8 cellular contexts compared by ENCODE assay signal in the genomic region with DNA sequence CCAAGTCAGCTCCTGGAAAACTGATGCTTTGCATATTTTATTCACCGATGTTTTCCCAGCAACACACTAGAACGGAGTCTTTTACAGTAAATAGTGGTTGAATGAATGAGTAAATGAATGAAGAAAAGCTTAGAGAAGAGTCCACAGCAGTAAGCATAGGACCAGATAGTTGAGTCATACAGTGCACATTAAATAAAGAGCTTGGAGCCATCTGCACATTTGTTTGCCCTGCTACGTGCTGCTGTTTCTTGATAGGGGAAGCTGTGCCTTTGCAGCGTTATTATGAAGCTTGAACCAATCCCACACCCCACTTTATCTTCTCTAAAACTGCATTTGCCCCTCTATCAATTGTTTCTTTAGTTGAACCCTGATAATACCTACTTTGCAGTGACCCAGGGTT. TPM values are rescaled to one million over a fixed set of nuclear protein-coding genes. Genes with fewer than 3 reads are reported as not detected.
DNase-seq lines count a peak whose midpoint lies in the region; ATAC-seq, FAIRE-seq and TF ChIP-seq lines count a peak whose summit lies in the region.

No MANE protein-coding gene starts in this region.

- CTCF ChIA-PET in activated CD8-positive, alpha-beta memory T cell treated with anti-CD3 and anti-CD28 coated beads, Interleukin-2, amount 10 ng/mL, durations not matched to agents 7 days and 5 days (lab: Charles Lee): interaction anchor here (0.8 to 5.7 kb wide), 14 partner anchors 15 to 1302 kb away, joined by 3 to 50 read pairs (median 6); partner anchors contain the start of gene RASGRP1

- H3K4me1 ChIP-seq in subcutaneous abdominal adipose tissue (ENCODE audit: control insufficient read depth in 5 of 5, insufficient read depth in 5 of 5, low read length in 5 of 5): peaks cover 3 to 21% (median 18%) of the 10 kb centered on the region in 5 donors

- H3K4me3 Mint-ChIP-seq in activated CD8-positive, alpha-beta memory T cell treated with anti-CD3 and anti-CD28 coated beads, Interleukin-2, amount 10 ng/mL, durations not matched to agents 7 days and 5 days: peak overlapping the region; percentile 94

- no peak overlapping the region for H3K27ac ChIP-seq in WERI-Rb-1
- peak overlapping the region; percentile 88 for H3K27ac ChIP-seq in subcutaneous abdominal adipose tissue (ENCODE audit: low read depth, low read length)

- H3K4me3 ChIP-seq in WERI-Rb-1 (ENCODE audit: low read depth, low read length) (peak overlapping the region; percentile 87), iPS-18c (ENCODE audit: insufficient read depth, low read depth, low read length) (peak overlapping the region; percentile 91), subcutaneous abdominal adipose tissue (ENCODE audit: low read depth in 1 of 5, low read length in 5 of 5) (peak overlapping the region; percentile 90 to 98 (median 97))

- ATAC-seq in activated CD8-positive, alpha-beta memory T cell treated with anti-CD3 and anti-CD28 coated beads, Interleukin-2, amount 10 ng/mL, durations not matched to agents 7 days and 5 days: no peak

- no peak for TF ChIP-seq CTCF in WERI-Rb-1 (IDR thresholded peaks at IDR 0.05; ENCODE audit: low read depth, low read length)

- H3K9ac ChIP-seq in subcutaneous abdominal adipose tissue (ENCODE audit: low read length in 5 of 5): peak overlapping the region; percentile 92 to 99 (median 96)

- peaks cover 12% of the 10 kb centered on the region for H3K27me3 Mint-ChIP-seq in activated CD8-positive, alpha-beta memory T cell treated with anti-CD3 and anti-CD28 coated beads, Interleukin-2, amount 10 ng/mL, durations not matched to agents 7 days and 5 days

- peaks cover 13% of the 10 kb centered on the region for H3K36me3 Mint-ChIP-seq in activated CD8-positive, alpha-beta memory T cell treated with anti-CD3 and anti-CD28 coated beads, Interleukin-2, amount 10 ng/mL, durations not matched to agents 7 days and 5 days

- FAIRE-seq in GM19239 (lab: Jason Lieb, UNC): no peak

- H3K36me3 ChIP-seq in WERI-Rb-1 (peaks cover 3% of the 10 kb centered on the region; the same call in 1 of the 2 replicates), subcutaneous abdominal adipose tissue (ENCODE audit: control insufficient read depth in 5 of 5, insufficient read depth in 5 of 5, low read length in 5 of 5) (peaks cover 0 to 4% (median 0%) of the 10 kb centered on the region in 5 donors)

- H3K27me3 ChIP-seq in WERI-Rb-1 (ENCODE audit: insufficient read depth, low read depth, severe bottlenecking) (no peaks in the 10 kb centered on the region), subcutaneous abdominal adipose tissue (ENCODE audit: control insufficient read depth in 5 of 5, insufficient read depth in 4 of 5, low read length in 5 of 5) (no peaks in the 10 kb centered on the region)

- H3K27ac Mint-ChIP-seq in activated CD8-positive, alpha-beta memory T cell treated with anti-CD3 and anti-CD28 coated beads, Interleukin-2, amount 10 ng/mL, durations not matched to agents 7 days and 5 days: peak overlapping the region; percentile 92

- H3K9me3 Mint-ChIP-seq in activated CD8-positive, alpha-beta memory T cell treated with anti-CD3 and anti-CD28 coated beads, Interleukin-2, amount 10 ng/mL, durations not matched to agents 7 days and 5 days (ENCODE audit: low read depth): no peaks in the 10 kb centered on the region

- DNase-seq in activated CD8-positive, alpha-beta memory T cell treated with anti-CD3 and anti-CD28 coated beads, Interleukin-2, amount 10 ng/mL, durations not matched to agents 7 days and 5 days: no peak
- no peak for DNase-seq in activated CD8-positive, alpha-beta memory T cell treated with anti-CD3 and anti-CD28 coated beads, Interleukin-2, amount 50 U/mL, for 4 hours
- DNase-seq in WERI-Rb-1 (no peak), GF-D8 (lab: John Stamatoyannopoulos, UW) (no peak), GM19239 (ENCODE audit: insufficient read length, low spot score) (no peak)
- no peak for DNase-seq in stimulated activated CD4-positive, alpha-beta T cell treated with anti-CD3 and anti-CD28 coated beads, Interleukin-2, amount 100 ng/mL, for 24 hours

- H3K9me3 ChIP-seq in WERI-Rb-1 (ENCODE audit: severe bottlenecking): no peaks in the 10 kb centered on the region
- H3K9me3 ChIP-seq in iPS-18c (ENCODE audit: control insufficient read depth, insufficient read depth, low read length): no peaks in the 10 kb centered on the region
- no peaks in the 10 kb centered on the region for H3K9me3 ChIP-seq in subcutaneous abdominal adipose tissue (ENCODE audit: control insufficient read depth in 5 of 5, low read length in 5 of 5)

- H3K4me1 Mint-ChIP-seq in activated CD8-positive, alpha-beta memory T cell treated with anti-CD3 and anti-CD28 coated beads, Interleukin-2, amount 10 ng/mL, durations not matched to agents 7 days and 5 days: peaks cover 40% of the 10 kb centered on the region

RNA-seq across cellular contexts. Expression of gene FAM98B, which starts 1.2 kb away (rescaled TPM):
- 10 to 100 TPM; 34.8 to 41.4 TPM for total RNA-seq in activated CD8-positive, alpha-beta memory T cell treated with anti-CD3 and anti-CD28 coated beads, Interleukin-2, amount 10 ng/mL, durations not matched to agents 7 days and 5 days
